ENCODE assay signal across 1 cellular context in the genomic region with DNA sequence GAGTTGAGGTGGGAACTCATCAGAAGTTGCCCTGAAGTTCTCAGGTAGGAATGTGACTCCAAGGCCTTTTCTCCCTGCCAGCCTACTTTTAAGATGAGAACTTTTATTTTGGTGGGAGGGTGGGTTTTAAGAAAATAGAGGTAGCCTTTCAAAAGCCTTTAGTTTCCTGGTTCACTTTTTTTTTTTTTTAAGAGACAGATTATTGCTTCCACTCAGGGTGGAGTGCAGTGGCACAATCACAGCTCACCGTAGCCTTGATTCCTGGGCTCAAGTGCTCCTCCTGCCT.
TF ChIP-seq lines count a peak whose summit lies in the region.

No MANE protein-coding gene starts in this region.

TF ChIP-seq in K562, 482 proteins besides CTCF, POLR2A, EP300 and RAD21:
- 0 out of 2 replicates have a peak, but pooled peaks have one; percentile 24 for TF ChIP-seq ZNF384 (IDR thresholded peaks at IDR 0.05; ENCODE audit: low read depth, low read length)
- TF ChIP-seq MYNN (IDR thresholded peaks at IDR 0.05): peak; percentile 97
- 0 out of 2 replicates have a peak, but pooled peaks have one; percentile 49 for TF ChIP-seq MYNN (CRISPR knock-in tag; IDR thresholded peaks at IDR 0.05)
- TF ChIP-seq RBM25 (IDR thresholded peaks at IDR 0.05; ENCODE audit: low read depth, low read length, severe bottlenecking): no peak
- no peak for TF ChIP-seq ZNF584 (CRISPR knock-in tag; IDR thresholded peaks at IDR 0.05; ENCODE audit: low read depth)
- TF ChIP-seq STAG1 (CRISPR knock-in tag; IDR thresholded peaks at IDR 0.05; ENCODE audit: borderline replicate concordance): no peak
- TF ChIP-seq RBM22 (IDR thresholded peaks at IDR 0.05; ENCODE audit: low read depth, low read length, poor library complexity, severe bottlenecking): no peak
- TF ChIP-seq RBFOX2 (IDR thresholded peaks at IDR 0.05; ENCODE audit: low read depth, low read length): no peak
